ENCODE assay signal across 1 cellular context in the genomic region with DNA sequence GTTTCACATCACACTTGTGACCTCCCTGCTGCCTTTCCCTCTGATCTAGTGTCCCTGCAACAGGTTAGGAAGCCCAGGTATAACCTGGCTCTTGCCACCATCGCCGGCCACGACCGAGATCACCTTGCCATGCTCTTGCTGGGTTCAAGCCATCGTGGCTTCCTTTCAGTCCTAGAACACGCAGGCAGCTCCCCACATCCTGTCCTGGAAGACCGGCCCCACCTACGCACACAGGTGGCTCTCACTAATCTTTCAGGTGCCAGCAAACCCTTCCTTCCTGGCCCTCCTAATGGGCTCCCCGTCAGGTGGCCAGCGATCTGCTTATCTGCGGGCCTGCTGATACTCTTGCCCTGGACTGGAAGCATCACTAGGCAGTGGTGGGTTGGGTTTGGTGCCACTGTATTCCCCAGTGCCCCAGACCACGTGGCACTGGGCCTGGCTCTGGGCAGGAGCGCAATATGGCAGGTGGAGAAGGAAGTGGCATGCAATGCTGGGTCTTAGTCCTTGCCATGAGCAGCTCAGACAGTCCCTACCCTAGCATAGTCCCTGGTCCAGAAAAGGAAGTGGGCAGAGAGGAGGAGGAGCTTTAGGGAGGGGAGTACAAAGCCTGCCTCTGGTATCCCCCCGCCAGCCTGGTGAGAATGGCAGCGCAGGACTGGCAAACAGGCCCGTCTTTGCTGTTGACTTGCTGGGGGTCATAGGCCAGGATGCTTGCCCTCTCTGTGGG.
TF ChIP-seq lines count a peak whose summit lies in the region.

No MANE protein-coding gene starts in this region.

TF ChIP-seq in IMR-90, 13 proteins besides CTCF, POLR2A, EP300 and RAD21:
- TF ChIP-seq SMC3 (IDR thresholded peaks at IDR 0.05; ENCODE audit: low read depth, low read length), result no peak
- no peak for TF ChIP-seq NFE2L2 (IDR thresholded peaks at IDR 0.05; ENCODE audit: low read depth, low read length)
- TF ChIP-seq, protein P1, sequence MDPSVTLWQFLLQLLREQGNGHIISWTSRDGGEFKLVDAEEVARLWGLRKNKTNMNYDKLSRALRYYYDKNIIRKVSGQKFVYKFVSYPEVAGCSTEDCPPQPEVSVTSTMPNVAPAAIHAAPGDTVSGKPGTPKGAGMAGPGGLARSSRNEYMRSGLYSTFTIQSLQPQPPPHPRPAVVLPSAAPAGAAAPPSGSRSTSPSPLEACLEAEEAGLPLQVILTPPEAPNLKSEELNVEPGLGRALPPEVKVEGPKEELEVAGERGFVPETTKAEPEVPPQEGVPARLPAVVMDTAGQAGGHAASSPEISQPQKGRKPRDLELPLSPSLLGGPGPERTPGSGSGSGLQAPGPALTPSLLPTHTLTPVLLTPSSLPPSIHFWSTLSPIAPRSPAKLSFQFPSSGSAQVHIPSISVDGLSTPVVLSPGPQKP (IDR thresholded peaks at IDR 0.05; ENCODE audit: borderline replicate concordance, low read depth, low read length), result no peak
- TF ChIP-seq RFX5 (IDR thresholded peaks at IDR 0.05; ENCODE audit: low read depth, low read length), result no peak
- TF ChIP-seq CEBPB (IDR thresholded peaks at IDR 0.05; ENCODE audit: low read depth, low read length), result no peak
- no peak for TF ChIP-seq RCOR1 (IDR thresholded peaks at IDR 0.05; ENCODE audit: insufficient replicate concordance, low read length)
- no peak for TF ChIP-seq FOS (IDR thresholded peaks at IDR 0.05; ENCODE audit: low read depth, low read length)
- TF ChIP-seq BHLHE40 (IDR thresholded peaks at IDR 0.05; ENCODE audit: low read depth, low read length), result no peak
- no peak for TF ChIP-seq CHD1 (IDR thresholded peaks at IDR 0.05; ENCODE audit: low read depth, low read length)
